Comparison of ENCODE assay signal across 28 cellular contexts in genomic region chr3:88041005-88041404, GRCh38.
"Had no signal": no experiment of that assay in that cellular context is flagged by ENCODE, and none has a peak within 500 bp of the region (broad histone marks: within the 10 kb centered on the region; RNA-seq: fewer than 3 reads in every experiment).

No MANE protein-coding gene starts in this region.

- ATAC-seq: activated CD4-positive, CD25-positive, alpha-beta regulatory T cell treated with anti-CD3 and anti-CD28 coated beads, Interleukin-2, amount 50 U/mL, for 24 hours; activated CD8-positive, alpha-beta T cell treated with anti-CD3 and anti-CD28 coated beads, Interleukin-2, amount 10 ng/mL, durations not matched to agents 7 days and 5 days; Panc1; Right ventricle myocardium inferior had no signal

- H3K4me1 ChIP-seq: breast epithelium had no signal

- H3K27ac ChIP-seq: adrenal gland, breast epithelium, WERI-Rb-1 had no signal

- H3K36me3 Mint-ChIP-seq: activated naive CD8-positive, alpha-beta T cell treated with anti-CD3 and anti-CD28 coated beads, Interleukin-2, amount 10 ng/mL, durations not matched to agents 7 days and 5 days had no signal

- H3K27me3 Mint-ChIP-seq: activated naive CD8-positive, alpha-beta T cell treated with anti-CD3 and anti-CD28 coated beads, Interleukin-2, amount 10 ng/mL, durations not matched to agents 7 days and 5 days had no signal

- H3K9me3 ChIP-seq: adrenal gland, breast epithelium, MG63, SK-N-SH had no signal

- H3K4me2 ChIP-seq: SK-N-SH had no signal

- H3K4me3 Mint-ChIP-seq: activated CD8-positive, alpha-beta T cell treated with anti-CD3 and anti-CD28 coated beads, Interleukin-2, amount 10 ng/mL, durations not matched to agents 7 days and 5 days; activated naive CD8-positive, alpha-beta T cell treated with anti-CD3 and anti-CD28 coated beads, Interleukin-2, amount 10 ng/mL, durations not matched to agents 7 days and 5 days had no signal

- H3K9ac ChIP-seq: SK-N-SH had no signal

- H3K36me3 ChIP-seq: adrenal gland, breast epithelium, MG63, WERI-Rb-1 had no signal

- H3K4me3 ChIP-seq: adrenal gland, breast epithelium, MG63 had no signal

- H3K27me3 ChIP-seq: adrenal gland, breast epithelium, MG63 had no signal

- H3K27ac Mint-ChIP-seq: activated CD8-positive, alpha-beta T cell treated with anti-CD3 and anti-CD28 coated beads, Interleukin-2, amount 10 ng/mL, durations not matched to agents 7 days and 5 days; activated naive CD8-positive, alpha-beta T cell treated with anti-CD3 and anti-CD28 coated beads, Interleukin-2, amount 10 ng/mL, durations not matched to agents 7 days and 5 days had no signal

- DNase-seq: activated CD4-positive, alpha-beta T cell treated with anti-CD3 and anti-CD28 coated beads for 4 hours; activated CD4-positive, alpha-beta T cell treated with anti-CD3 and anti-CD28 coated beads, Interleukin-2, amount 50 U/mL, for 4 hours; activated CD8-positive, alpha-beta memory T cell treated with anti-CD3 and anti-CD28 coated beads, Interleukin-2, amount 50 U/mL, for 48 hours; activated CD8-positive, alpha-beta T cell treated with anti-CD3 and anti-CD28 coated beads, Interleukin-2, amount 10 ng/mL, durations not matched to agents 7 days and 5 days; activated naive CD4-positive, alpha-beta T cell treated with anti-CD3 and anti-CD28 coated beads, Interleukin-2, amount 50 U/mL, for 16 hours; activated naive CD8-positive, alpha-beta T cell treated with anti-CD3 and anti-CD28 coated beads, Interleukin-2, amount 10 ng/mL, durations not matched to agents 7 days and 5 days; activated T-cell treated with anti-CD3 and anti-CD28 coated beads, Interleukin-2, amount 50 U/mL, for 1 hour; adrenal gland; anterior cingulate cortex; caudate nucleus; MG63; MV-4-11; NCI-H1092 treated with DMSO at 0.1 percent for 48 hours; NCI-H1436; NCI-H1694 treated with DMSO at 0.1 percent for 48 hours; NCI-H2029 treated with DMSO at 0.1 percent for 48 hours; NCI-H345; NCI-H510A; NCI-H526 treated with DMSO at 0.1 percent for 48 hours; NCI-H82; RPMI8226; SK-N-SH; T-helper 1 cell; WERI-Rb-1 had no signal
